ENCODE assay signal across 8 cellular contexts in the genomic region with DNA sequence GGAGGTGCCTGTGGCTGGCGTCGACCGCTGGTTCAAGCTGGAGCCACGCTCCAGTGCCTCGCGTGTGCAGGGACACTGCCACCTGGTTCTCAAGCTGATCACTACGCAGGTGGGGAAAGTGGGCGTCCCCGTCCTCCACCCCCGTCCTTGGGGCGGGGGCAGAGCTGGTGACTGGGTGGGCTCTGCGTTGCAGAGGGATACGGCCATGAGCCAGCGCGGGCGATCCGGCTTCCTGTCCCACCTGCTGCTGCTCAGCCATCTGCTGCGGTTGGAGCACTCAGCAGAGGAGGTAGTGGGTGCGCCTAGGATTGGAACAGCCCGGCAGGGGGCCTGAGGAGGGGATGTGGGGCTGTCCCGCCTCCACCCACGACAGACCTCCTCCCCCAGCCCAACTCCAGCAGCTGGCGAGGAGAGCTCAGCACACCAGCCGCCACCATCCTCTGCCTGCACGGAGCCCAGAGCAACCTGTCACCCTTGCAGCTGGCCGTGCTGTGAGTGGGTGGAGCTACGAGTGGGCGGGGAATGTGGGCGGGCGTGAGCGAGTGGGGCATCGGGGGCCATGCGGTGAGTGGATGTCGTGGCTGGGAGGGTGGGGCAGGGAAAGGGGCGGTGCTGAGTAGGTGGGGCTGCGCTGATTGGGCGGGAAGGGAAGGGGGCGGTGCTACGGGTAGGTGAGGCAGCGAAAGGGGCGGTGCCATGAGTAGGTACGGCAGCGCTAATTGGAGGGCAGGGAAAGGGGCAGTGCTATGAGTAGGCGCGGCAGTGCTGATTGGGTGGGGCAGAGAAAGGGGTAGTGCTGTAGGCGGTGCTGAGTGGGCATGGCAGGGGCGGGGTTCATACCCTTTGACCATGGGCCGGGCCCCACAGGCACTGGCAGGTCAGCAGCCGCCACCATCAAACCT. TPM values are rescaled to one million over a fixed set of nuclear protein-coding genes. Genes with fewer than 3 reads are reported as not detected.
DNase-seq lines count a peak whose midpoint lies in the region; ATAC-seq and TF ChIP-seq lines count a peak whose summit lies in the region.

No MANE protein-coding gene starts in this region.

- H3K9me3 Mint-ChIP-seq in CD4-positive, alpha-beta T cell, result no peaks in the 10 kb centered on the region

- 5% methylated on average over 20 of the region's 49 CpGs for WGBS in right lobe of liver (ENCODE audit: insufficient coverage, low coverage, low lambda C conversion rate, missing lambda C conversion rate)

- POLR2A ChIA-PET in CD4-positive, alpha-beta T cell (lab: Charles Lee), result interaction anchor here (1.1 to 3.1 kb wide), 9 partner anchors 8 to 440 kb away, joined by 3 to 24 read pairs (median 6); a partner anchor contains a TSS

- H3K36me3 Mint-ChIP-seq in CD4-positive, alpha-beta T cell (ENCODE audit: low read depth), result peaks cover 4% of the 10 kb centered on the region

- intact Hi-C loops in CD4-positive, alpha-beta T cell (cut with DNase I, micrococcal nuclease), result loop anchor here (2.0 kb wide), 2 partner anchors 32 to 34 kb away; a partner anchor contains a TSS
- intact Hi-C loops in right lobe of liver (cut with DNase I), result no loop called here

- TF ChIP-seq CTCF in CD4-positive, alpha-beta T cell (IDR thresholded peaks at IDR 0.05), result no peak
- TF ChIP-seq CTCF in right lobe of liver (IDR thresholded peaks at IDR 0.05), result no peak

- peak; percentile 77 for TF ChIP-seq POLR2A in right lobe of liver (IDR thresholded peaks at IDR 0.05)

- DNase-seq in CD4-positive, alpha-beta T cell, result peak; percentile 92 to 99 (median 96)
- DNase-seq in NCI-H526 (lab: John Stamatoyannopoulos, UW), result peak; percentile 96 to 97
- peak; percentile 95 for DNase-seq in activated CD4-positive, alpha-beta T cell treated with anti-CD3 and anti-CD28 coated beads for 48 hours
- DNase-seq in dermis blood vessel endothelial cell, result peak; percentile 93
- peak; percentile 98 to 99 (median 99) for DNase-seq in right lobe of liver
- peak; percentile 82 to 93 (median 87) for DNase-seq in stimulated activated CD4-positive, alpha-beta T cell treated with anti-CD3 and anti-CD28 coated beads, TNF-alpha, amount 100 ng/mL, for 1 hour (ENCODE audit: low read depth in 3 of 3, low spot score in 1 of 3)

- H3K4me1 Mint-ChIP-seq in CD4-positive, alpha-beta T cell (ENCODE audit: low read depth), result peaks cover 13% of the 10 kb centered on the region

- H3K27me3 ChIP-seq in CD4-positive, alpha-beta T cell (ENCODE audit: control insufficient read depth, insufficient read depth, low read length), result no peaks in the 10 kb centered on the region
- no peaks in the 10 kb centered on the region for H3K27me3 ChIP-seq in right lobe of liver

- CTCF ChIA-PET in CD4-positive, alpha-beta T cell (lab: Charles Lee), result interaction anchor here (0.9 to 1.5 kb wide), 3 partner anchors 10 to 78 kb away, joined by 3 to 5 read pairs (median 4); a partner anchor contains a TSS

- ATAC-seq in CD4-positive, alpha-beta T cell (ENCODE audit: poor library complexity), result peak; percentile 93
- ATAC-seq in GM19452 (IDR thresholded peaks at IDR 0.05; ENCODE audit: unreplicated experiment) (peak; percentile 78), HG03558 (IDR thresholded peaks at IDR 0.05; ENCODE audit: extremely low read depth, unreplicated experiment) (peak; percentile 71), right lobe of liver (peak; percentile 92 to 97 (median 96))

- H3K27ac ChIP-seq in CD4-positive, alpha-beta T cell (ENCODE audit: low read depth, low read length), result no peak overlapping the region
- no peak overlapping the region for H3K27ac ChIP-seq in right lobe of liver

- no peaks in the 10 kb centered on the region for H3K27me3 Mint-ChIP-seq in CD4-positive, alpha-beta T cell

- peak overlapping the region; percentile 39 to 58 (median 48) for H3K4me3 ChIP-seq in right lobe of liver

- H3K4me3 Mint-ChIP-seq in CD4-positive, alpha-beta T cell, result peak overlapping the region; percentile 66

- H3K4me1 ChIP-seq in right lobe of liver, result peaks cover 0 to 13% (median 6%) of the 10 kb centered on the region in 4 donors

- H3K27ac Mint-ChIP-seq in CD4-positive, alpha-beta T cell, result peak overlapping the region; percentile 50

- no peaks in the 10 kb centered on the region for H3K36me3 ChIP-seq in right lobe of liver

- no peaks in the 10 kb centered on the region for H3K9me3 ChIP-seq in CD4-positive, alpha-beta T cell (ENCODE audit: control insufficient read depth, low read length)
- no peaks in the 10 kb centered on the region for H3K9me3 ChIP-seq in right lobe of liver

RNA-seq across cellular contexts. Expression of a gene that starts 8.9 kb away (rescaled TPM):
- 10 to 100 TPM; 19.9 to 21.4 TPM for total RNA-seq in CD4-positive, alpha-beta T cell
- 75.9 and 97.2 TPM in 2 replicates for total RNA-seq in dermis blood vessel endothelial cell
- total RNA-seq in right lobe of liver, result 10 to 100 TPM; 20.7 to 66.5 (median 24.5) TPM

RNA-seq across cellular contexts. Expression of a gene that starts 9.0 kb away (rescaled TPM):
- 10 to 100 TPM; 27.6 to 32.0 TPM for total RNA-seq in CD4-positive, alpha-beta T cell
- total RNA-seq in dermis blood vessel endothelial cell (40.3 and 49.9 TPM in 2 replicates), right lobe of liver (10 to 100 TPM; 44.3 to 72.8 (median 63.0) TPM)

RNA-seq across cellular contexts. Expression of a gene that starts 9.3 kb away (rescaled TPM):
- total RNA-seq in CD4-positive, alpha-beta T cell, result 10 to 100 TPM; 19.6 to 21.5 TPM
- 1.3 and 1.4 TPM in 2 replicates for total RNA-seq in dermis blood vessel endothelial cell
- total RNA-seq in right lobe of liver, result 1 to 10 TPM; 5.4 to 7.6 (median 5.8) TPM

RNA-seq across cellular contexts. Expression of a gene that starts 33.3 kb away (rescaled TPM):
- total RNA-seq in CD4-positive, alpha-beta T cell, result 100 to 1,000 TPM; 247 to 252 TPM
- total RNA-seq in dermis blood vessel endothelial cell (58.7 and 77.9 TPM in 2 replicates), right lobe of liver (10 to 100 TPM; 25.0 to 48.0 (median 39.3) TPM)

Comparison
In these comparisons a context has a peak if more than half of its experiments do, and no peak if none do; other contexts are left out.
1. intact Hi-C loops: an anchor here in CD4-positive, alpha-beta T cell (2.0 kb wide); none called in right lobe of liver.